8 cellular contexts compared by ENCODE assay signal in genomic region chr19:13428352-13428751, GRCh38.
DNase-seq lines count a peak whose midpoint lies in the region; ATAC-seq and TF ChIP-seq lines count a peak whose summit lies in the region.

No MANE protein-coding gene starts in this region.

- H3K4me1 ChIP-seq in left ventricle myocardium inferior (no peaks in the 10 kb centered on the region), right cardiac atrium (ENCODE audit: control insufficient read depth, insufficient read depth, low read length) (no peaks in the 10 kb centered on the region), OCI-LY3 (ENCODE audit: low read length) (no peaks in the 10 kb centered on the region), upper lobe of left lung (no peaks in the 10 kb centered on the region)

- TF ChIP-seq POLR2A in upper lobe of left lung (IDR thresholded peaks at IDR 0.05) (no peak), lower leg skin (IDR thresholded peaks at IDR 0.05) (no peak)

- H3K27ac ChIP-seq in left ventricle myocardium inferior (replicated peaks) (no peak overlapping the region), right cardiac atrium (ENCODE audit: low read length) (no peak overlapping the region), OCI-LY3 (ENCODE audit: low read length) (no peak overlapping the region), upper lobe of left lung (no peak overlapping the region)

- H3K4me3 ChIP-seq in left ventricle myocardium inferior: no peak overlapping the region
- no peak overlapping the region for H3K4me3 ChIP-seq in right cardiac atrium (ENCODE audit: low read length)
- no peak overlapping the region for H3K4me3 ChIP-seq in OCI-LY3 (ENCODE audit: low read length)
- H3K4me3 ChIP-seq in epithelial cell of esophagus (ENCODE audit: low read length): no peak overlapping the region
- no peak overlapping the region for H3K4me3 ChIP-seq in upper lobe of left lung
- no peak overlapping the region for H3K4me3 ChIP-seq in lower leg skin (ENCODE audit: low read depth, poor library complexity, severe bottlenecking)

- H3K9me3 ChIP-seq in left ventricle myocardium inferior (replicated peaks) (peaks cover 31% of the 10 kb centered on the region), right cardiac atrium (ENCODE audit: control insufficient read depth, low read length) (no peaks in the 10 kb centered on the region), OCI-LY3 (ENCODE audit: insufficient read depth, low read length) (no peaks in the 10 kb centered on the region; the same call in 1 of the 2 replicates), upper lobe of left lung (peaks cover 0 to 10% (median 1%) of the 10 kb centered on the region in 4 donors)

- WGBS in right cardiac atrium: 44% methylated on average over 9 of the region's 9 CpGs
- 45 to 47% methylated on average over 9 of the region's 9 CpGs for WGBS in upper lobe of left lung, 2 donors
- WGBS in lower leg skin, 2 donors: 56 to 57% methylated on average over 9 of the region's 9 CpGs

- H3K36me3 ChIP-seq in left ventricle myocardium inferior: no peaks in the 10 kb centered on the region
- no peaks in the 10 kb centered on the region for H3K36me3 ChIP-seq in OCI-LY3 (replicated peaks; ENCODE audit: low read depth, low read length)
- H3K36me3 ChIP-seq in upper lobe of left lung: no peaks in the 10 kb centered on the region

- H3K9ac ChIP-seq in OCI-LY3 (ENCODE audit: low read length): no peak overlapping the region

- H3K4me2 ChIP-seq in OCI-LY3 (ENCODE audit: low read length): no peak overlapping the region

- no peaks in the 10 kb centered on the region for H4K20me1 ChIP-seq in OCI-LY3 (ENCODE audit: insufficient read depth, low read length)

- TF ChIP-seq CTCF in left ventricle myocardium inferior (IDR thresholded peaks at IDR 0.05; ENCODE audit: borderline replicate concordance) (peak; percentile 43), OCI-LY3 (IDR thresholded peaks at IDR 0.05; ENCODE audit: low read depth, low read length) (peak; percentile 72), epithelial cell of esophagus (IDR thresholded peaks at IDR 0.05; ENCODE audit: insufficient read depth, low read depth, low read length, missing control alignments) (peak; percentile 43), upper lobe of left lung (IDR thresholded peaks at IDR 0.05) (peak in 4 of 6 experiments; percentile 7 to 32 (median 19)), lower leg skin (IDR thresholded peaks at IDR 0.05) (no peak)

- H2AFZ ChIP-seq in OCI-LY3 (ENCODE audit: low read depth, low read length): no peak overlapping the region

- peaks cover 7% of the 10 kb centered on the region for H3K27me3 ChIP-seq in left ventricle myocardium inferior (ENCODE audit: low read depth)
- H3K27me3 ChIP-seq in right cardiac atrium (ENCODE audit: control insufficient read depth, insufficient read depth): no peaks in the 10 kb centered on the region
- H3K27me3 ChIP-seq in OCI-LY3 (ENCODE audit: low read depth, low read length): no peaks in the 10 kb centered on the region
- no peaks in the 10 kb centered on the region for H3K27me3 ChIP-seq in upper lobe of left lung

- H3K79me2 ChIP-seq in OCI-LY3 (ENCODE audit: low read length): no peaks in the 10 kb centered on the region

- no peak for DNase-seq in left ventricle myocardium inferior
- DNase-seq in right cardiac atrium: no peak
- peak; percentile 17 for DNase-seq in epithelial cell of esophagus (ENCODE audit: low read depth)
- no peak for DNase-seq in upper lobe of left lung
- no peak for DNase-seq in LoVo (ENCODE audit: low spot score)
- DNase-seq in lower leg skin (ENCODE audit: low spot score in 2 of 2): no peak
- no peak for DNase-seq in NCI-H226

- no peak for TF ChIP-seq EP300 in upper lobe of left lung (IDR thresholded peaks at IDR 0.05)

- ATAC-seq in right cardiac atrium (no peak), upper lobe of left lung (ENCODE audit: low FRiP score in 2 of 2) (no peak)

- intact Hi-C loops in left ventricle myocardium inferior (cut with micrococcal nuclease) (no loop called here), right cardiac atrium (cut with DNase I) (no loop called here), lower leg skin (cut with DNase I; ENCODE audit: low total_unique reads) (no loop called here)

Comparison
In these comparisons a context has a peak if more than half of its experiments do, and no peak if none do; other contexts are left out.
1. CTCF ChIP-seq: peak in left ventricle myocardium inferior (single experiment), OCI-LY3 (single experiment), epithelial cell of esophagus (single experiment) and upper lobe of left lung (4 of 6); none in lower leg skin (0 of 3).